ENCODE assay signal across 26 cellular contexts in the genomic region with DNA sequence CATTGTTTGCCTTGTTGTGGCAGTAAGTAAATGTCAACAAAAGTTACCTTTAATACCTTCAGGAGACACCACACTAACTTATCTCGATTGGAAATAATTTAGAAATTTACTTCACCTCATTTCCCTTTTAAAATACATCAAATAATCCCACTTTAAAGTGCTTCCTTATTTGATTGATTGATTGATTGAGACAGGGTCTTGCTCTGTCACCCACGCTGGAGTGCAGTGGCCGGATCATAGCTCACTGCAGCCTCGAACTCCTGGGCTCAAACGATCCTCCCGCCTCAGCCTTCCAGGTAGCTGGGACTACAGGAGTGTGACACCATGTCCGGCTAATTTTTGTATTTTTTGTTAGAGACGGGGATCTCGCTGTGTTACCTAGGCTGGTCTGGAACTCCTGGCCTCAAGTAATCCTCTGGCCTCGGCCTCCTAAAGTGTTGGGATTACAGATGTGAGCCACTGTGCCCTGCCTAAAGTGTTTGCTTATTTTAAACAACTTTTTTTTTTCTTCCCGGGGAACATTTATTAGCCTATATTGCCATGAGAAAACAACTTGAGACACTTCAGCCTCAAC. TPM values are rescaled to one million over a fixed set of nuclear protein-coding genes. Genes with fewer than 3 reads are reported as not detected.
"Had no signal": no experiment of that assay in that cellular context is flagged by ENCODE, and none has a peak within 500 bp of the region (broad histone marks: within the 10 kb centered on the region; RNA-seq: fewer than 3 reads in every experiment).

No MANE protein-coding gene starts in this region.

- H3K36me3 ChIP-seq: esophagus squamous epithelium, gastrocnemius medialis, sigmoid colon, transverse colon, uterus had no signal

- H3K79me2 ChIP-seq: parathyroid adenoma had no signal

- H3K9me3 Mint-ChIP-seq: activated CD8-positive, alpha-beta T cell treated with anti-CD3 and anti-CD28 coated beads for 36 hours; stimulated activated memory B cell treated with anti-CD40 and anti-IgM and Interleukin-4, amounts not matched to agents 10 μg/mL and 1 μg/mL and 100 μg/mL, for 72 hours had no signal

- H3K4me3 Mint-ChIP-seq: activated CD8-positive, alpha-beta memory T cell treated with anti-CD3 and anti-CD28 coated beads, Interleukin-2, amount 10 ng/mL, durations not matched to agents 7 days and 5 days; activated CD8-positive, alpha-beta T cell treated with anti-CD3 and anti-CD28 coated beads for 36 hours; activated naive CD8-positive, alpha-beta T cell treated with anti-CD3 and anti-CD28 coated beads for 36 hours; natural killer cell; stimulated activated memory B cell treated with anti-CD40 and anti-IgM and Interleukin-4, amounts not matched to agents 10 μg/mL and 1 μg/mL and 100 μg/mL, for 72 hours had no signal

- FAIRE-seq: islet of Langerhans had no signal

- H3K4me2 ChIP-seq: smooth muscle cell had no signal

- H3K27ac ChIP-seq: coronary artery, esophagus squamous epithelium, gastrocnemius medialis, parathyroid adenoma, sigmoid colon, transverse colon, uterus had no signal

- H3K4me3 ChIP-seq: coronary artery, esophagus squamous epithelium, gastrocnemius medialis, sigmoid colon, smooth muscle cell, transverse colon, uterus had no signal

- DNase-seq: activated CD4-positive, alpha-beta T cell treated with anti-CD3 and anti-CD28 coated beads for 1 hour; activated CD8-positive, alpha-beta memory T cell treated with anti-CD3 and anti-CD28 coated beads, Interleukin-2, amount 10 ng/mL, durations not matched to agents 7 days and 5 days; activated CD8-positive, alpha-beta T cell treated with anti-CD3 and anti-CD28 coated beads for 36 hours; activated naive CD8-positive, alpha-beta T cell treated with anti-CD3 and anti-CD28 coated beads for 36 hours; activated T-cell treated with anti-CD3 and anti-CD28 coated beads for 4 hours; cerebellar nuclear complex; esophagus squamous epithelium; gastrocnemius medialis; hippocampal formation; left ventricle myocardium superior; mammary epithelial cell; midbrain; natural killer cell; nucleus accumbens; sigmoid colon; stimulated activated CD4-positive, alpha-beta T cell treated with anti-CD3 and anti-CD28 coated beads, Interleukin-15, amount 100 ng/mL, for 24 hours; SW 1271; T-helper 9 cell; transverse colon; uterus had no signal

- H2AFZ ChIP-seq: parathyroid adenoma had no signal

- H3K27ac Mint-ChIP-seq: activated CD8-positive, alpha-beta memory T cell treated with anti-CD3 and anti-CD28 coated beads, Interleukin-2, amount 10 ng/mL, durations not matched to agents 7 days and 5 days; activated CD8-positive, alpha-beta T cell treated with anti-CD3 and anti-CD28 coated beads for 36 hours; activated naive CD8-positive, alpha-beta T cell treated with anti-CD3 and anti-CD28 coated beads for 36 hours; natural killer cell; stimulated activated memory B cell treated with anti-CD40 and anti-IgM and Interleukin-4, amounts not matched to agents 10 μg/mL and 1 μg/mL and 100 μg/mL, for 72 hours had no signal

- H3K9ac ChIP-seq: parathyroid adenoma had no signal

- H3K4me1 ChIP-seq: parathyroid adenoma, uterus had no signal

- H3K36me3 Mint-ChIP-seq: stimulated activated memory B cell treated with anti-CD40 and anti-IgM and Interleukin-4, amounts not matched to agents 10 μg/mL and 1 μg/mL and 100 μg/mL, for 72 hours had no signal

- ATAC-seq: activated CD8-positive, alpha-beta memory T cell treated with anti-CD3 and anti-CD28 coated beads, Interleukin-2, amount 10 ng/mL, durations not matched to agents 7 days and 5 days; activated CD8-positive, alpha-beta T cell treated with anti-CD3 and anti-CD28 coated beads for 36 hours; gastrocnemius medialis; left ventricle myocardium superior; natural killer cell; stimulated activated memory B cell treated with anti-CD40 and anti-IgM and Interleukin-4, amounts not matched to agents 10 μg/mL and 1 μg/mL and 100 μg/mL, for 72 hours had no signal

- H3K9me3 ChIP-seq: esophagus squamous epithelium, gastrocnemius medialis, sigmoid colon, transverse colon, uterus had no signal

RNA-seq across cellular contexts. Expression of a gene that starts 12.0 kb away (rescaled TPM):
- total RNA-seq: activated CD8-positive, alpha-beta memory T cell treated with anti-CD3 and anti-CD28 coated beads, Interleukin-2, amount 10 ng/mL, durations not matched to agents 7 days and 5 days; activated CD8-positive, alpha-beta T cell treated with anti-CD3 and anti-CD28 coated beads for 36 hours; activated naive CD8-positive, alpha-beta T cell treated with anti-CD3 and anti-CD28 coated beads for 36 hours; esophagus squamous epithelium; left ventricle myocardium superior; mammary epithelial cell; natural killer cell; pulmonary artery endothelial cell; sigmoid colon; transverse colon; uterus had no signal
- polyA plus RNA-seq: mammary epithelial cell, sigmoid colon, smooth muscle cell had no signal
